Comparison of ENCODE assay signal across 9 cellular contexts in genomic region chr5:76404694-76405306, GRCh38.
DNase-seq lines count a peak whose midpoint lies in the region; ATAC-seq and TF ChIP-seq lines count a peak whose summit lies in the region.
"Had no signal": no experiment of that assay in that cellular context is flagged by ENCODE, and none has a peak within 500 bp of the region (broad histone marks: within the 10 kb centered on the region; RNA-seq: fewer than 3 reads in every experiment).

No MANE protein-coding gene starts in this region.

- no peaks in the 10 kb centered on the region for H3K36me3 ChIP-seq in HUES6 (ENCODE audit: control insufficient read depth, insufficient read depth, low read length)

- DNase-seq in NCI-H82 (lab: John Stamatoyannopoulos, UW), result peak; percentile 22
- DNase-seq in NCI-H82 treated with DMSO at 0.1 percent for 48 hours (lab: John Stamatoyannopoulos, UW; ENCODE audit: unreplicated experiment), result no peak
- DNase-seq in coronary artery (ENCODE audit: low spot score), result no peak
- DNase-seq in stimulated activated naive CD8-positive, alpha-beta T cell treated with anti-CD3 and anti-CD28 coated beads, Interleukin-15, amount 100 ng/mL, for 72 hours, result no peak
- no peak for DNase-seq in NCI-H146 treated with DMSO at 0.1 percent for 48 hours (lab: John Stamatoyannopoulos, UW; ENCODE audit: unreplicated experiment)
- DNase-seq in stimulated activated CD4-positive, alpha-beta T cell treated with anti-CD3 and anti-CD28 coated beads, Interleukin-1b, Interleukin-23, amount 100 ng/mL, for 48 hours, result no peak
- no peak for DNase-seq in NCI-H1092 (lab: John Stamatoyannopoulos, UW)

- no peaks in the 10 kb centered on the region for H3K9me3 Mint-ChIP-seq in stimulated activated naive CD8-positive, alpha-beta T cell treated with anti-CD3 and anti-CD28 coated beads, Interleukin-15, amount 100 ng/mL, for 72 hours

- no peaks in the 10 kb centered on the region for H3K9me3 ChIP-seq in HUES6 (ENCODE audit: control insufficient read depth, insufficient read depth, low read depth, low read length)

- peak; percentile 76 for ATAC-seq in stimulated activated naive CD8-positive, alpha-beta T cell treated with anti-CD3 and anti-CD28 coated beads, Interleukin-15, amount 100 ng/mL, for 72 hours
- ATAC-seq: Panc1 had no signal

- H3K4me1 ChIP-seq in HUES6 (ENCODE audit: control insufficient read depth, insufficient read depth, low read length), result peaks cover 36% of the 10 kb centered on the region

- H3K27me3 Mint-ChIP-seq in stimulated activated naive CD8-positive, alpha-beta T cell treated with anti-CD3 and anti-CD28 coated beads, Interleukin-15, amount 100 ng/mL, for 72 hours, result no peaks in the 10 kb centered on the region

- peak overlapping the region; percentile 52 for H3K9ac ChIP-seq in HUES6 (ENCODE audit: low read length)

- no peak overlapping the region for H3K27ac ChIP-seq in HUES6 (ENCODE audit: low read depth, low read length)
- H3K27ac ChIP-seq in coronary artery, result peak overlapping the region in 1 of 2 donors; percentile 62

- no peak for TF ChIP-seq CTCF in coronary artery (IDR thresholded peaks at IDR 0.05)

- peak overlapping the region; percentile 96 to 97 for H3K27ac Mint-ChIP-seq in stimulated activated naive CD8-positive, alpha-beta T cell treated with anti-CD3 and anti-CD28 coated beads, Interleukin-15, amount 100 ng/mL, for 72 hours

- H3K4me3 Mint-ChIP-seq in stimulated activated naive CD8-positive, alpha-beta T cell treated with anti-CD3 and anti-CD28 coated beads, Interleukin-15, amount 100 ng/mL, for 72 hours, result peak overlapping the region; percentile 90 to 99

- peaks cover 43% of the 10 kb centered on the region for H3K4me1 Mint-ChIP-seq in stimulated activated naive CD8-positive, alpha-beta T cell treated with anti-CD3 and anti-CD28 coated beads, Interleukin-15, amount 100 ng/mL, for 72 hours

- H3K4me3 ChIP-seq in HUES6 (ENCODE audit: low read depth, low read length) (peak overlapping the region; percentile 93), coronary artery (peak overlapping the region; percentile 70)

- 0 out of 2 replicates have a peak, but pooled peaks cover 3% of the 10 kb centered on the region for H3K27me3 ChIP-seq in HUES6 (ENCODE audit: control insufficient read depth, insufficient read depth, low read length)
